ENCODE assay signal across 16 cellular contexts in the genomic region with DNA sequence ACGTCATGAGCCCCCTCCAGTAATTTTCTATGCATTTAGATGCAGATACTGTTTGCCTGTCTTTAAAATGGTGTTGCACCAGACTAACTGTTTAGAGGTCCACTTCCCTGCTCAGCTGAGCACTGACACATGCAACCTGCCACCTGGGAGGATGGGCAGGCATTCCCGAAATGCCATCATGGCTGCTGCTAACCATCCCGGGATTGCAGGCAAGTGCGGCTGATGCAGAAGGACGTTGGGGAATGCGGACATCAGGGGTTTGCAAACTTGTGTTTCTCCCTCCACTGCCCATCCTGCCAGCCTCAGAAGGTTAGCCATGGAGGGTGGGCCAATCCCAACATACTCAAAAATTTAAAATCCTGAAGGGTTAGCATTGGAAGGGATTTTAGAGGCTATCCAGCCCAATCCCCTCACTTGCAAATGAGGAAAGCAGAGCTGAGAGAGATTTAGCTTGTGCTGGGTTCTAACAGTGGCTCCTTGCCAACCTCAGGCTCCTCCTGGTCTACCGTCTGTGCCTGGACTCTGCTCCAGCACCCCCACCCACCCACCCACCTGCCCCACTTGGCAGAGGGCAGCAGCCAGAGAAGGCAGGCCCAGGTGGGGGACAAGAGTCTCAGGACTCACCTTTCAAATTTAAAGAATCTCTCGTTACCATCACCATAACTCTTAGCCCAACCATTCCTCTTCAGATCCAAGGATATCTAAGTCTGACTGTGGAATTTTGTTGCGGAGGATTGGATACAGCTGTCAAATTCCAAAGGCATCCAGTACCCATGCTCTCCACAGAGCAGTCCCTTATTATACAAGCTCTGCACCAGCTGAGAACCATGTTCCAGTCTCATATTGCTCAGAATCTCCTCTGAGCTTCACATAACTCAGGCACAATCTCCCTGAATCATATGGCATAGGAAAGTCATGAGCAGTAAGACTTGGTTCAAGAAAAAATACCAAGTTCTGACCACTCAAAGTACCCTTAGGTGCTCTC.
"Had no signal": no experiment of that assay in that cellular context is flagged by ENCODE, and none has a peak within 500 bp of the region (broad histone marks: within the 10 kb centered on the region; RNA-seq: fewer than 3 reads in every experiment).

No MANE protein-coding gene starts in this region.

- H3K36me3 ChIP-seq: gastrocnemius medialis, spleen, suprapubic skin had no signal

- H3K27ac ChIP-seq: psoas muscle, spleen, suprapubic skin had no signal

- FAIRE-seq: islet of Langerhans had no signal

- H3K27me3 ChIP-seq: gastrocnemius medialis, spleen, suprapubic skin had no signal

- ATAC-seq: activated CD8-positive, alpha-beta T cell treated with anti-CD3 and anti-CD28 coated beads for 36 hours; gastrocnemius medialis; mucosa of descending colon; natural killer cell; psoas muscle; sciatic nerve had no signal

- H3K9me3 ChIP-seq: gastrocnemius medialis, mucosa of descending colon, psoas muscle, spleen, suprapubic skin had no signal

- DNase-seq: activated B cell treated with CpG ODN at 0.5 μM for 24 hours; activated CD4-positive, alpha-beta T cell treated with anti-CD3 and anti-CD28 coated beads for 48 hours; activated CD8-positive, alpha-beta T cell treated with anti-CD3 and anti-CD28 coated beads for 36 hours; activated gamma-delta T cell treated with Interleukin-2 at 50 U/mL for 16 hours; activated naive CD8-positive, alpha-beta T cell treated with anti-CD3 and anti-CD28 coated beads for 36 hours; anterior cingulate cortex; gastrocnemius medialis; mammary epithelial cell; mucosa of descending colon; natural killer cell; psoas muscle; spleen; T-helper 2 cell had no signal

- H3K4me3 ChIP-seq: gastrocnemius medialis, mucosa of descending colon, psoas muscle, spleen, suprapubic skin had no signal
